Comparison of ENCODE assay signal across 24 cellular contexts in the genomic region with DNA sequence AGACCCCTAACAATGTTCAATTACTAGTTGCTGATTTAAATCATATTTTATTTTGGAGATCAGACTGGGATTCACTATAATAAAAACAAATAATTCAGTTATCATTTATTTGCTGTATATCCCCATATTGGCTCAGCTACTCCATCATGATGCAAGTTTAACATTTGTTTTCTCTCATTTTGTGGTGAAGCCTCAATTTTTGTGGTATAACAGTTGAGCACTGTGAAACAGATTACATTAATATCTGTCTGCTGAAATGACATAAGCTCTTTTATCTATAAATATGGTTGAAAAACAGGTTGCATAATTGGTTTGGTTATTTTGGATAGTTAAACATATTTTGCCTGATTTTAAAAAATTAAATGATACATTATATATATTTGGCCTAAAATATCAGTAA.
"Had no signal": no experiment of that assay in that cellular context is flagged by ENCODE, and none has a peak within 500 bp of the region (broad histone marks: within the 10 kb centered on the region; RNA-seq: fewer than 3 reads in every experiment).

No MANE protein-coding gene starts in this region.

- H3K27me3 Mint-ChIP-seq: activated naive CD4-positive, alpha-beta T cell treated with anti-CD3 and anti-CD28 coated beads, Interleukin-2, amount 50 U/mL, for 24 hours; central memory CD8-positive, alpha-beta T cell; naive thymus-derived CD8-positive, alpha-beta T cell; stimulated activated naive CD8-positive, alpha-beta T cell treated with anti-CD3 and anti-CD28 coated beads, Interleukin-15, Interleukin-2, amounts not matched to agents 100 ng/mL and 50 ng/mL, for 24 hours had no signal

- H3K9me3 Mint-ChIP-seq: activated naive CD4-positive, alpha-beta T cell treated with anti-CD3 and anti-CD28 coated beads, Interleukin-2, amount 50 U/mL, for 24 hours; central memory CD8-positive, alpha-beta T cell; naive thymus-derived CD8-positive, alpha-beta T cell; stimulated activated naive CD8-positive, alpha-beta T cell treated with anti-CD3 and anti-CD28 coated beads, Interleukin-15, Interleukin-2, amounts not matched to agents 100 ng/mL and 50 ng/mL, for 24 hours had no signal

- H3K36me3 ChIP-seq: adrenal gland, breast epithelium, left lung, neutrophil, ovary, prostate gland, tibial artery had no signal

- DNase-seq: activated CD4-positive, alpha-beta T cell treated with anti-CD3 and anti-CD28 coated beads, Interleukin-2, amount 50 U/mL, for 4 hours; activated gamma-delta T cell treated with Interleukin-2 at 50 U/mL for 16 hours; activated T-cell treated with anti-CD3 and anti-CD28 coated beads for 4 hours; adrenal gland; effector memory CD4-positive, alpha-beta T cell; glutamatergic neuron; kidney glomerular epithelial cell; left lung; naive thymus-derived CD8-positive, alpha-beta T cell; ovary; spleen; stimulated activated CD4-positive, alpha-beta T cell treated with anti-CD3 and anti-CD28 coated beads, Interleukin-4, amount 100 ng/mL, for 1 hour; SW 1271; tibial artery had no signal

- H3K27ac Mint-ChIP-seq: activated naive CD4-positive, alpha-beta T cell treated with anti-CD3 and anti-CD28 coated beads, Interleukin-2, amount 50 U/mL, for 24 hours; naive thymus-derived CD8-positive, alpha-beta T cell; stimulated activated naive CD8-positive, alpha-beta T cell treated with anti-CD3 and anti-CD28 coated beads, Interleukin-15, Interleukin-2, amounts not matched to agents 100 ng/mL and 50 ng/mL, for 24 hours had no signal

- H3K4me3 ChIP-seq: adrenal gland, breast epithelium, hepatocyte, left lung, lung, ovary, prostate gland, spleen, tibial artery had no signal

- H3K4me3 Mint-ChIP-seq: activated naive CD4-positive, alpha-beta T cell treated with anti-CD3 and anti-CD28 coated beads, Interleukin-2, amount 50 U/mL, for 24 hours; central memory CD8-positive, alpha-beta T cell; naive thymus-derived CD8-positive, alpha-beta T cell; stimulated activated naive CD8-positive, alpha-beta T cell treated with anti-CD3 and anti-CD28 coated beads, Interleukin-15, Interleukin-2, amounts not matched to agents 100 ng/mL and 50 ng/mL, for 24 hours had no signal

- H3K27me3 ChIP-seq: adrenal gland, breast epithelium, hepatocyte, left lung, neutrophil, ovary, spleen had no signal

- ATAC-seq: activated CD4-positive, CD25-positive, alpha-beta regulatory T cell treated with anti-CD3 and anti-CD28 coated beads, Interleukin-2, amount 50 U/mL, for 24 hours; esophagus mucosa; left lung; naive thymus-derived CD8-positive, alpha-beta T cell had no signal

- H3K9me3 ChIP-seq: adrenal gland, breast epithelium, left lung, neutrophil, ovary, prostate gland, spleen, tibial artery had no signal
